ENCODE assay signal across 1 cellular context in genomic region chr11:67612751-67613150, GRCh38.
TF ChIP-seq lines count a peak whose summit lies in the region.

No MANE protein-coding gene starts in this region.

TF ChIP-seq in IMR-90, 13 proteins besides CTCF, POLR2A, EP300 and RAD21:
- TF ChIP-seq MAFK (IDR thresholded peaks at IDR 0.05; ENCODE audit: low read depth, low read length) (no peak), MAZ (IDR thresholded peaks at IDR 0.05; ENCODE audit: borderline replicate concordance, low read depth, low read length) (no peak), RFX5 (IDR thresholded peaks at IDR 0.05; ENCODE audit: low read depth, low read length) (no peak), BHLHE40 (IDR thresholded peaks at IDR 0.05; ENCODE audit: low read depth, low read length) (no peak), CEBPB (IDR thresholded peaks at IDR 0.05; ENCODE audit: low read depth, low read length) (no peak)
